ENCODE assay signal across 1 cellular context in genomic region chr13:23081901-23082300, GRCh38.
TF ChIP-seq lines count a peak whose summit lies in the region.

No MANE protein-coding gene starts in this region.

TF ChIP-seq in GM23338, 12 proteins besides CTCF, POLR2A, EP300 and RAD21:
- TF ChIP-seq, protein P1, sequence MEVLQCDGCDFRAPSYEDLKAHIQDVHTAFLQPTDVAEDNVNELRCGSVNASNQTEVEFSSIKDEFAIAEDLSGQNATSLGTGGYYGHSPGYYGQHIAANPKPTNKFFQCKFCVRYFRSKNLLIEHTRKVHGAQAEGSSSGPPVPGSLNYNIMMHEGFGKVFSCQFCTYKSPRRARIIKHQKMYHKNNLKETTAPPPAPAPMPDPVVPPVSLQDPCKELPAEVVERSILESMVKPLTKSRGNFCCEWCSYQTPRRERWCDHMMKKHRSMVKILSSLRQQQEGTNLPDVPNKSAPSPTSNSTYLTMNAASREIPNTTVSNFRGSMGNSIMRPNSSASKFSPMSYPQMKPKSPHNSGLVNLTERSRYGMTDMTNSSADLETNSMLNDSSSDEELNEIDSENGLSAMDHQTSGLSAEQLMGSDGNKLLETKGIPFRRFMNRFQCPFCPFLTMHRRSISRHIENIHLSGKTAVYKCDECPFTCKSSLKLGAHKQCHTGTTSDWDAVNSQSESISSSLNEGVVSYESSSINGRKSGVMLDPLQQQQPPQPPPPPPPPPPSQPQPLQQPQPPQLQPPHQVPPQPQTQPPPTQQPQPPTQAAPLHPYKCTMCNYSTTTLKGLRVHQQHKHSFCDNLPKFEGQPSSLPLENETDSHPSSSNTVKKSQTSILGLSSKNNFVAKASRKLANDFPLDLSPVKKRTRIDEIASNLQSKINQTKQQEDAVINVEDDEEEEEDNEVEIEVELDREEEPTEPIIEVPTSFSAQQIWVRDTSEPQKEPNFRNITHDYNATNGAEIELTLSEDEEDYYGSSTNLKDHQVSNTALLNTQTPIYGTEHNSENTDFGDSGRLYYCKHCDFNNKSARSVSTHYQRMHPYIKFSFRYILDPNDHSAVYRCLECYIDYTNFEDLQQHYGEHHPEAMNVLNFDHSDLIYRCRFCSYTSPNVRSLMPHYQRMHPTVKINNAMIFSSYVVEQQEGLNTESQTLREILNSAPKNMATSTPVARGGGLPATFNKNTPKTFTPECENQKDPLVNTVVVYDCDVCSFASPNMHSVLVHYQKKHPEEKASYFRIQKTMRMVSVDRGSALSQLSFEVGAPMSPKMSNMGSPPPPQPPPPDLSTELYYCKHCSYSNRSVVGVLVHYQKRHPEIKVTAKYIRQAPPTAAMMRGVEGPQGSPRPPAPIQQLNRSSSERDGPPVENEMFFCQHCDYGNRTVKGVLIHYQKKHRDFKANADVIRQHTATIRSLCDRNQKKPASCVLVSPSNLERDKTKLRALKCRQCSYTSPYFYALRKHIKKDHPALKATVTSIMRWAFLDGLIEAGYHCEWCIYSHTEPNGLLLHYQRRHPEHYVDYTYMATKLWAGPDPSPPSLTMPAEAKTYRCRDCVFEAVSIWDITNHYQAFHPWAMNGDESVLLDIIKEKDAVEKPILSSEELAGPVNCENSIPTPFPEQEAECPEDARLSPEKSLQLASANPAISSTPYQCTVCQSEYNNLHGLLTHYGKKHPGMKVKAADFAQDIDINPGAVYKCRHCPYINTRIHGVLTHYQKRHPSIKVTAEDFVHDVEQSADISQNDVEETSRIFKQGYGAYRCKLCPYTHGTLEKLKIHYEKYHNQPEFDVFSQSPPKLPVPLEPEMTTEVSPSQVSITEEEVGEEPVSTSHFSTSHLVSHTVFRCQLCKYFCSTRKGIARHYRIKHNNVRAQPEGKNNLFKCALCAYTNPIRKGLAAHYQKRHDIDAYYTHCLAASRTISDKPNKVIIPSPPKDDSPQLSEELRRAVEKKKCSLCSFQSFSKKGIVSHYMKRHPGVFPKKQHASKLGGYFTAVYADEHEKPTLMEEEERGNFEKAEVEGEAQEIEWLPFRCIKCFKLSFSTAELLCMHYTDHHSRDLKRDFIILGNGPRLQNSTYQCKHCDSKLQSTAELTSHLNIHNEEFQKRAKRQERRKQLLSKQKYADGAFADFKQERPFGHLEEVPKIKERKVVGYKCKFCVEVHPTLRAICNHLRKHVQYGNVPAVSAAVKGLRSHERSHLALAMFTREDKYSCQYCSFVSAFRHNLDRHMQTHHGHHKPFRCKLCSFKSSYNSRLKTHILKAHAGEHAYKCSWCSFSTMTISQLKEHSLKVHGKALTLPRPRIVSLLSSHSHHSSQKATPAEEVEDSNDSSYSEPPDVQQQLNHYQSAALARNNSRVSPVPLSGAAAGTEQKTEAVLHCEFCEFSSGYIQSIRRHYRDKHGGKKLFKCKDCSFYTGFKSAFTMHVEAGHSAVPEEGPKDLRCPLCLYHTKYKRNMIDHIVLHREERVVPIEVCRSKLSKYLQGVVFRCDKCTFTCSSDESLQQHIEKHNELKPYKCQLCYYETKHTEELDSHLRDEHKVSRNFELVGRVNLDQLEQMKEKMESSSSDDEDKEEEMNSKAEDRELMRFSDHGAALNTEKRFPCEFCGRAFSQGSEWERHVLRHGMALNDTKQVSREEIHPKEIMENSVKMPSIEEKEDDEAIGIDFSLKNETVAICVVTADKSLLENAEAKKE (CRISPR knock-in tag; IDR thresholded peaks at IDR 0.05) = no peak
- TF ChIP-seq CREB1 (CRISPR knock-in tag; IDR thresholded peaks at IDR 0.05; ENCODE audit: low read depth) (no peak), POLR2AphosphoS5 (IDR thresholded peaks at IDR 0.05; ENCODE audit: low read depth) (no peak), EZH2 (IDR thresholded peaks at IDR 0.05; ENCODE audit: low read depth, unreplicated experiment) (no peak), STAT1 (IDR thresholded peaks at IDR 0.05; ENCODE audit: unreplicated experiment) (no peak), ZNF331 (CRISPR knock-in tag; IDR thresholded peaks at IDR 0.05; ENCODE audit: low read depth) (no peak), ETS1 (IDR thresholded peaks at IDR 0.05) (no peak)
- TF ChIP-seq, protein P2, sequence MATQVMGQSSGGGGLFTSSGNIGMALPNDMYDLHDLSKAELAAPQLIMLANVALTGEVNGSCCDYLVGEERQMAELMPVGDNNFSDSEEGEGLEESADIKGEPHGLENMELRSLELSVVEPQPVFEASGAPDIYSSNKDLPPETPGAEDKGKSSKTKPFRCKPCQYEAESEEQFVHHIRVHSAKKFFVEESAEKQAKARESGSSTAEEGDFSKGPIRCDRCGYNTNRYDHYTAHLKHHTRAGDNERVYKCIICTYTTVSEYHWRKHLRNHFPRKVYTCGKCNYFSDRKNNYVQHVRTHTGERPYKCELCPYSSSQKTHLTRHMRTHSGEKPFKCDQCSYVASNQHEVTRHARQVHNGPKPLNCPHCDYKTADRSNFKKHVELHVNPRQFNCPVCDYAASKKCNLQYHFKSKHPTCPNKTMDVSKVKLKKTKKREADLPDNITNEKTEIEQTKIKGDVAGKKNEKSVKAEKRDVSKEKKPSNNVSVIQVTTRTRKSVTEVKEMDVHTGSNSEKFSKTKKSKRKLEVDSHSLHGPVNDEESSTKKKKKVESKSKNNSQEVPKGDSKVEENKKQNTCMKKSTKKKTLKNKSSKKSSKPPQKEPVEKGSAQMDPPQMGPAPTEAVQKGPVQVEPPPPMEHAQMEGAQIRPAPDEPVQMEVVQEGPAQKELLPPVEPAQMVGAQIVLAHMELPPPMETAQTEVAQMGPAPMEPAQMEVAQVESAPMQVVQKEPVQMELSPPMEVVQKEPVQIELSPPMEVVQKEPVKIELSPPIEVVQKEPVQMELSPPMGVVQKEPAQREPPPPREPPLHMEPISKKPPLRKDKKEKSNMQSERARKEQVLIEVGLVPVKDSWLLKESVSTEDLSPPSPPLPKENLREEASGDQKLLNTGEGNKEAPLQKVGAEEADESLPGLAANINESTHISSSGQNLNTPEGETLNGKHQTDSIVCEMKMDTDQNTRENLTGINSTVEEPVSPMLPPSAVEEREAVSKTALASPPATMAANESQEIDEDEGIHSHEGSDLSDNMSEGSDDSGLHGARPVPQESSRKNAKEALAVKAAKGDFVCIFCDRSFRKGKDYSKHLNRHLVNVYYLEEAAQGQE (IDR thresholded peaks at IDR 0.05; ENCODE audit: unreplicated experiment) = no peak
